11 cellular contexts compared by ENCODE assay signal in the genomic region with DNA sequence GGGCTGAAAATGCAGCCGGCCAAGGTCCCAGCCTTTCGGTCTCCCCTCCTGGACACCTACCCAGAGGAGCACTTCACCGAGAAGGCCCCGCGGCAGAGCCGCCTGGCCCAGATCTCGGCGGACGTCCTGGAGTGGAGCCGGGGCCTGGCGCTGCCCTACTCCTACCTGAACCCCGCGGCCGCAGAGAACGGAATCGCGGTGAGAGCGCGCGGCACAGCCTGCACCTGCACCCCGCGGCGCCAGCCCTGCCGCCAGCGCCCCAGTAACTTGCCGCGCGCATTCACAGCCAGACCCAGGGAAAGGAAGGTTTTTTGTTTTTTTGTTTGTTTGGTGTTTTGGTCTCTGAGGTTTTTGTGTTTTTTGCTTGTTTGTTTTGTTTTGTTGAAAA. TPM values are rescaled to one million over a fixed set of nuclear protein-coding genes. Genes with fewer than 3 reads are reported as not detected.
A peak's percentile ranks its signal among the peaks of the same experiment; 100 is the strongest.
DNase-seq lines count a peak whose midpoint lies in the region; TF ChIP-seq lines count a peak whose summit lies in the region.
"Had no signal": no experiment of that assay in that cellular context is flagged by ENCODE, and none has a peak within 500 bp of the region (broad histone marks: within the 10 kb centered on the region; RNA-seq: fewer than 3 reads in every experiment).

No MANE protein-coding gene starts in this region.

- no peak overlapping the region for H3K4me3 ChIP-seq in hepatocyte
- no peak overlapping the region for H3K4me3 ChIP-seq in osteoblast (ENCODE audit: insufficient read depth, low read length)
- H3K4me3 ChIP-seq: sigmoid colon had no signal

- DNase-seq in RPMI8226 (peak; percentile 30), hepatocyte (ENCODE audit: low spot score) (no peak), osteoblast (ENCODE audit: insufficient read length, low spot score, missing footprints) (peak; percentile 42), NCI-H146 treated with DMSO at 0.1 percent for 48 hours (lab: John Stamatoyannopoulos, UW; ENCODE audit: unreplicated experiment) (no peak), GM03348 (ENCODE audit: low spot score) (no peak), AML-193 (lab: John Stamatoyannopoulos, UW) (no peak)
- DNase-seq: DMS153, left ventricle myocardium superior, sigmoid colon had no signal

- H3K79me2 ChIP-seq in hepatocyte (no peaks in the 10 kb centered on the region), osteoblast (ENCODE audit: insufficient read depth, low read length) (no peaks in the 10 kb centered on the region)

- H3K36me3 ChIP-seq in ES-I3 (ENCODE audit: insufficient read depth, low read length) (no peaks in the 10 kb centered on the region), hepatocyte (replicated peaks; ENCODE audit: insufficient read depth, low read depth) (no peaks in the 10 kb centered on the region), osteoblast (ENCODE audit: insufficient read depth, low read length) (no peaks in the 10 kb centered on the region)
- H3K36me3 ChIP-seq: sigmoid colon had no signal

- peak overlapping the region; percentile 74 for H3K4me2 ChIP-seq in hepatocyte
- H3K4me2 ChIP-seq in osteoblast (ENCODE audit: insufficient read depth, low read length), result no peak overlapping the region

- H3K27me3 ChIP-seq in hepatocyte (peaks cover 52% of the 10 kb centered on the region), osteoblast (ENCODE audit: insufficient read depth, low read length) (peaks cover 79% of the 10 kb centered on the region)

- H3K9me2 ChIP-seq in hepatocyte (replicated peaks; ENCODE audit: insufficient read depth), result no peaks in the 10 kb centered on the region

- H2AFZ ChIP-seq in hepatocyte (peak overlapping the region; percentile 31), osteoblast (ENCODE audit: low read length) (no peak overlapping the region)

- H4K20me1 ChIP-seq in hepatocyte (ENCODE audit: insufficient read depth, poor library complexity, severe bottlenecking), result no peaks in the 10 kb centered on the region
- H4K20me1 ChIP-seq in osteoblast (ENCODE audit: insufficient read depth, low read length), result no peaks in the 10 kb centered on the region

- H3K27ac ChIP-seq in hepatocyte (no peak overlapping the region), osteoblast (ENCODE audit: low read depth, low read length) (no peak overlapping the region)
- H3K27ac ChIP-seq: sigmoid colon had no signal

- H3K4me1 ChIP-seq in ES-I3 (ENCODE audit: insufficient read depth, low read length) (no peaks in the 10 kb centered on the region; the same call in 1 of the 2 replicates), hepatocyte (ENCODE audit: insufficient read depth) (peaks cover 21% of the 10 kb centered on the region), osteoblast (ENCODE audit: insufficient read depth, low read length) (no peaks in the 10 kb centered on the region)

- H3K9me3 ChIP-seq in ES-I3 (ENCODE audit: control insufficient read depth, insufficient read depth, low read length), result no peaks in the 10 kb centered on the region
- no peaks in the 10 kb centered on the region for H3K9me3 ChIP-seq in hepatocyte (ENCODE audit: low read depth)
- H3K9me3 ChIP-seq in osteoblast (ENCODE audit: low read depth, low read length), result no peaks in the 10 kb centered on the region
- H3K9me3 ChIP-seq: sigmoid colon had no signal

- TF ChIP-seq CTCF in hepatocyte (IDR thresholded peaks at IDR 0.05; ENCODE audit: poor library complexity), result no peak
- no peak for TF ChIP-seq CTCF in osteoblast (IDR thresholded peaks at IDR 0.05; ENCODE audit: extremely low read depth, low read depth, low read length)

- peak overlapping the region; percentile 25; the same call in 1 of the 2 replicates for H3K9ac ChIP-seq in ES-I3 (ENCODE audit: low read depth, low read length)

- WGBS in hepatocyte (ENCODE audit: low lambda C conversion rate, missing lambda C conversion rate), result 15% methylated on average over 28 of the region's 28 CpGs

RNA-seq across cellular contexts. Expression of a gene that starts 15.2 kb away (rescaled TPM):
- 0.52 and 2.0 TPM in 2 replicates for total RNA-seq in hepatocyte
- polyA plus RNA-seq in hepatocyte, result 0.22 and 1.8 TPM in 2 replicates
- total RNA-seq in osteoblast, result not detected in 2 replicates
- total RNA-seq: fibroblast of lung, left ventricle myocardium superior, sigmoid colon had no signal
- polyA plus RNA-seq: fibroblast of lung had no signal

RNA-seq across cellular contexts. Expression of a gene that starts 33.5 kb away (rescaled TPM):
- 5.7 and 6.7 TPM in 2 replicates for total RNA-seq in hepatocyte
- polyA plus RNA-seq in hepatocyte, result 26.0 and 26.1 TPM in 2 replicates
- under 0.01 TPM in 2 replicates for total RNA-seq in osteoblast
- total RNA-seq: fibroblast of lung, left ventricle myocardium superior had no signal
- polyA plus RNA-seq: fibroblast of lung had no signal

RNA-seq across cellular contexts. Expression of a gene that starts 46.0 kb away (rescaled TPM):
- total RNA-seq in hepatocyte (0.48 and 0.77 TPM in 2 replicates), osteoblast (not detected in 2 replicates)
- polyA plus RNA-seq in hepatocyte, result 1.5 and 2.6 TPM in 2 replicates
- total RNA-seq: fibroblast of lung, left ventricle myocardium superior, sigmoid colon had no signal

RNA-seq across cellular contexts. Expression of a gene that starts 51.6 kb away (rescaled TPM):
- total RNA-seq in hepatocyte (not detected in 2 replicates), osteoblast (not detected in 2 replicates)
- polyA plus RNA-seq in hepatocyte, result not detected in 2 replicates
- total RNA-seq: left ventricle myocardium superior, sigmoid colon had no signal
- polyA plus RNA-seq: fibroblast of lung had no signal

Comparison
In these comparisons a context has a peak if more than half of its experiments do, and no peak if none do; other contexts are left out.
1. DNase-seq: peak in RPMI8226 (single experiment) and osteoblast (single experiment); none in hepatocyte (single experiment), NCI-H146 treated with DMSO at 0.1 percent for 48 hours (single experiment), GM03348 (single experiment) and AML-193 (0 of 2).